15 cellular contexts compared by ENCODE assay signal in genomic region chr4:7003176-7003878, GRCh38. TPM values are rescaled to one million over a fixed set of nuclear protein-coding genes. Genes with fewer than 3 reads are reported as not detected.
DNase-seq lines count a peak whose midpoint lies in the region; ATAC-seq, FAIRE-seq and TF ChIP-seq lines count a peak whose summit lies in the region.
"Had no signal": no experiment of that assay in that cellular context is flagged by ENCODE, and none has a peak within 500 bp of the region (broad histone marks: within the 10 kb centered on the region; RNA-seq: fewer than 3 reads in every experiment).

No MANE protein-coding gene starts in this region.

- TF ChIP-seq CTCF in RWPE2 (IDR thresholded peaks at IDR 0.05; ENCODE audit: poor library complexity, severe bottlenecking) (no peak), kidney (IDR thresholded peaks at IDR 0.05; ENCODE audit: borderline replicate concordance, extremely low read depth, insufficient read depth) (no peak)

- no peak for ATAC-seq in RWPE2 (ENCODE audit: low read depth)
- no peak for ATAC-seq in HG03108 (IDR thresholded peaks at IDR 0.05; ENCODE audit: unreplicated experiment)
- ATAC-seq: A549, GM23338 had no signal

- H3K36me3 ChIP-seq in RWPE2 (ENCODE audit: low read depth) = peaks cover 82% of the 10 kb centered on the region
- peaks cover 32 to 50% of the 10 kb centered on the region in 2 donors for H3K36me3 ChIP-seq in kidney (ENCODE audit: control insufficient read depth in 1 of 2, insufficient read depth in 2 of 2, low read length in 2 of 2)
- peaks cover 49 to 54% (median 51%) of the 10 kb centered on the region in 3 donors for H3K36me3 ChIP-seq in skeletal muscle tissue (ENCODE audit: control insufficient read depth in 3 of 3, insufficient read depth in 3 of 3, low read length in 3 of 3)

- peak overlapping the region; percentile 38 for H3K27ac Mint-ChIP-seq in activated CD4-positive, alpha-beta memory T cell treated with anti-CD3 and anti-CD28 coated beads, Interleukin-2, amount 10 ng/mL, durations not matched to agents 7 days and 5 days
- no peak overlapping the region for H3K27ac Mint-ChIP-seq in activated CD4-positive, alpha-beta memory T cell treated with anti-CD3 and anti-CD28 coated beads for 36 hours
- H3K27ac Mint-ChIP-seq: CD4-positive, alpha-beta T cell; GM23338 had no signal

- H3K4me1 ChIP-seq in RWPE2 (ENCODE audit: insufficient read depth, poor library complexity, severe bottlenecking) (peaks cover 60% of the 10 kb centered on the region), kidney (ENCODE audit: control insufficient read depth in 1 of 2, insufficient read depth in 1 of 2, low read depth in 1 of 2, low read length in 2 of 2) (peaks cover 10 to 18% of the 10 kb centered on the region in 2 donors), skeletal muscle tissue (ENCODE audit: control insufficient read depth in 3 of 3, insufficient read depth in 3 of 3, low read length in 3 of 3) (peaks cover 18 to 54% (median 27%) of the 10 kb centered on the region in 3 donors)

- POLR2A ChIA-PET in activated CD4-positive, alpha-beta memory T cell treated with anti-CD3 and anti-CD28 coated beads, Interleukin-2, amount 10 ng/mL, durations not matched to agents 7 days and 5 days (lab: Charles Lee) = no interaction called here
- POLR2A ChIA-PET in activated CD4-positive, alpha-beta memory T cell treated with anti-CD3 and anti-CD28 coated beads for 36 hours (lab: Charles Lee) = no interaction called here

- peaks cover 80% of the 10 kb centered on the region for H3K36me3 Mint-ChIP-seq in activated CD4-positive, alpha-beta memory T cell treated with anti-CD3 and anti-CD28 coated beads, Interleukin-2, amount 10 ng/mL, durations not matched to agents 7 days and 5 days (ENCODE audit: low read depth)
- peaks cover 41% of the 10 kb centered on the region for H3K36me3 Mint-ChIP-seq in activated CD4-positive, alpha-beta memory T cell treated with anti-CD3 and anti-CD28 coated beads for 36 hours

- H3K4me3 ChIP-seq in RWPE2 (ENCODE audit: severe bottlenecking) = no peak overlapping the region
- H3K4me3 ChIP-seq in kidney (ENCODE audit: low read length in 2 of 2) = no peak overlapping the region
- no peak overlapping the region for H3K4me3 ChIP-seq in skeletal muscle tissue (ENCODE audit: low read length in 3 of 3)
- H3K4me3 ChIP-seq: A549, GM23338 had no signal

- H3K4me3 Mint-ChIP-seq in activated CD4-positive, alpha-beta memory T cell treated with anti-CD3 and anti-CD28 coated beads, Interleukin-2, amount 10 ng/mL, durations not matched to agents 7 days and 5 days = no peak overlapping the region
- H3K4me3 Mint-ChIP-seq in activated CD4-positive, alpha-beta memory T cell treated with anti-CD3 and anti-CD28 coated beads for 36 hours = no peak overlapping the region
- H3K4me3 Mint-ChIP-seq: CD4-positive, alpha-beta T cell; GM23338 had no signal

- no peak for DNase-seq in activated CD4-positive, alpha-beta memory T cell treated with anti-CD3 and anti-CD28 coated beads, Interleukin-2, amount 10 ng/mL, durations not matched to agents 7 days and 5 days
- DNase-seq in activated CD4-positive, alpha-beta memory T cell treated with anti-CD3 and anti-CD28 coated beads for 36 hours = no peak
- DNase-seq in RWPE2 (ENCODE audit: low spot score) = no peak
- peak; percentile 13 for DNase-seq in kidney
- no peak for DNase-seq in AML-193 (lab: John Stamatoyannopoulos, UW)
- no peak for DNase-seq in AG08395 (ENCODE audit: low spot score)
- DNase-seq: Kasumi-1, NCI-H187 treated with DMSO at 0.1 percent for 48 hours, NCI-H2171 treated with DMSO at 0.1 percent for 48 hours had no signal

- no peaks in the 10 kb centered on the region for H3K9me3 Mint-ChIP-seq in activated CD4-positive, alpha-beta memory T cell treated with anti-CD3 and anti-CD28 coated beads, Interleukin-2, amount 10 ng/mL, durations not matched to agents 7 days and 5 days
- no peaks in the 10 kb centered on the region for H3K9me3 Mint-ChIP-seq in activated CD4-positive, alpha-beta memory T cell treated with anti-CD3 and anti-CD28 coated beads for 36 hours
- H3K9me3 Mint-ChIP-seq: CD4-positive, alpha-beta T cell; GM23338 had no signal

- no peaks in the 10 kb centered on the region for H3K9me3 ChIP-seq in RWPE2 (ENCODE audit: severe bottlenecking)
- no peaks in the 10 kb centered on the region for H3K9me3 ChIP-seq in kidney (ENCODE audit: control insufficient read depth in 1 of 2, low read length in 2 of 2)
- no peaks in the 10 kb centered on the region for H3K9me3 ChIP-seq in skeletal muscle tissue (ENCODE audit: control insufficient read depth in 3 of 3, low read length in 3 of 3)
- H3K9me3 ChIP-seq: A549 had no signal

- CTCF ChIA-PET in activated CD4-positive, alpha-beta memory T cell treated with anti-CD3 and anti-CD28 coated beads, Interleukin-2, amount 10 ng/mL, durations not matched to agents 7 days and 5 days (lab: Charles Lee) = no interaction called here
- CTCF ChIA-PET in activated CD4-positive, alpha-beta memory T cell treated with anti-CD3 and anti-CD28 coated beads for 36 hours (lab: Charles Lee) = interaction anchor here (0.8 to 1.1 kb wide), 2 partner anchors 29 to 129 kb away, joined by 3 read pairs; no protein-coding TSS in a partner anchor

- H3K9ac ChIP-seq in kidney (ENCODE audit: low read length in 2 of 2) = no peak overlapping the region
- peak overlapping the region in 1 of 3 donors; percentile 1 for H3K9ac ChIP-seq in skeletal muscle tissue (ENCODE audit: low read depth in 1 of 3, low read length in 3 of 3)

- H3K4me1 Mint-ChIP-seq in activated CD4-positive, alpha-beta memory T cell treated with anti-CD3 and anti-CD28 coated beads, Interleukin-2, amount 10 ng/mL, durations not matched to agents 7 days and 5 days = peaks cover 45% of the 10 kb centered on the region
- H3K4me1 Mint-ChIP-seq in activated CD4-positive, alpha-beta memory T cell treated with anti-CD3 and anti-CD28 coated beads for 36 hours (ENCODE audit: low read depth) = peaks cover 17% of the 10 kb centered on the region

- no peak for FAIRE-seq in kidney (lab: Jason Lieb, UNC)
- FAIRE-seq: A549, D721Med had no signal

- H3K27ac ChIP-seq in RWPE2 (ENCODE audit: poor library complexity, severe bottlenecking) (peak overlapping the region; percentile 87), kidney (ENCODE audit: low read depth in 2 of 2, low read length in 2 of 2) (no peak overlapping the region), skeletal muscle tissue (ENCODE audit: low read depth, low read length) (peak overlapping the region; percentile 37)
- H3K27ac ChIP-seq: A549 had no signal

- H3K27me3 ChIP-seq in RWPE2 (ENCODE audit: insufficient read depth, poor library complexity, severe bottlenecking) = no peaks in the 10 kb centered on the region
- no peaks in the 10 kb centered on the region for H3K27me3 ChIP-seq in skeletal muscle tissue (ENCODE audit: control insufficient read depth in 3 of 3, insufficient read depth in 3 of 3, low read length in 3 of 3)

- intact Hi-C loops in activated CD4-positive, alpha-beta memory T cell treated with anti-CD3 and anti-CD28 coated beads for 36 hours (cut with micrococcal nuclease) = no loop called here
- intact Hi-C loops in kidney (cut with DNase I) = no loop called here

- no peaks in the 10 kb centered on the region for H3K27me3 Mint-ChIP-seq in activated CD4-positive, alpha-beta memory T cell treated with anti-CD3 and anti-CD28 coated beads, Interleukin-2, amount 10 ng/mL, durations not matched to agents 7 days and 5 days
- no peaks in the 10 kb centered on the region for H3K27me3 Mint-ChIP-seq in activated CD4-positive, alpha-beta memory T cell treated with anti-CD3 and anti-CD28 coated beads for 36 hours
- H3K27me3 Mint-ChIP-seq: CD4-positive, alpha-beta T cell had no signal

RNA-seq across cellular contexts. Expression of gene TADA2B, which starts 39.8 kb away (rescaled TPM):
- total RNA-seq in activated CD4-positive, alpha-beta memory T cell treated with anti-CD3 and anti-CD28 coated beads, Interleukin-2, amount 10 ng/mL, durations not matched to agents 7 days and 5 days = 10 to 100 TPM; 26.6 to 27.3 TPM
- 10 to 100 TPM; 10.8 to 11.5 TPM for total RNA-seq in activated CD4-positive, alpha-beta memory T cell treated with anti-CD3 and anti-CD28 coated beads for 36 hours
- total RNA-seq in kidney = 30.5 TPM
- 14.2 TPM for polyA plus RNA-seq in kidney (ENCODE audit: insufficient read depth, low read depth, low replicate concordance)
- 19.3 TPM for total RNA-seq in skeletal muscle tissue

Comparison
In these comparisons a context has a peak if more than half of its experiments do, and no peak if none do; other contexts are left out.
1. H3K27ac ChIP-seq: peak in RWPE2 (single experiment) and skeletal muscle tissue (single experiment); none in kidney (0 of 2).